15 cellular contexts compared by ENCODE assay signal in the genomic region with DNA sequence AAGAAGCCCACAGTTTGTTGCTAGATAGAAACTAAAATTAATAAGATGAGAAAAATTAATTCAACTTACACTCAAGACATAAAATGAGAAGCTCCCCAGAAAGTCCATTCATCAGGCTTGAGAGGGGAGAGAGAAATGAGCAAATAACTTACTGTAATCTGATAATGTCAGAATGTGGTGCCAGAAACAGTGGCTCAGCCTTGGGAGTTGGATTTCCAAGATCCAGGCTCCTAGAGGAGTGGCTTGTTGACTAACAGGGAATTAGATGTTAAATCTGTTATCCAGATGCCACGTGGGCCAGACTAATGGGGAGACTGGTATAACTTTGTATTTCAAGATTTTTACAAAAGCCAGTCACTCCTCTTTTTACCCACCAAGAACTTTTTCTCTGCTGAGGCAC.
A peak's percentile ranks its signal among the peaks of the same experiment; 100 is the strongest.
DNase-seq lines count a peak whose midpoint lies in the region; ATAC-seq, FAIRE-seq and TF ChIP-seq lines count a peak whose summit lies in the region.
"Had no signal": no experiment of that assay in that cellular context is flagged by ENCODE, and none has a peak within 500 bp of the region (broad histone marks: within the 10 kb centered on the region; RNA-seq: fewer than 3 reads in every experiment).

No MANE protein-coding gene starts in this region.

- ATAC-seq in pancreas = peak in 3 of 4 donors; percentile 38 to 69 (median 46)
- no peak for ATAC-seq in HG03354 (IDR thresholded peaks at IDR 0.05; ENCODE audit: poor library complexity, severe bottlenecking, unreplicated experiment)

- H3K27ac ChIP-seq in WERI-Rb-1 = peak overlapping the region; percentile 67
- H3K27ac ChIP-seq in pancreas = no peak overlapping the region

- no peaks in the 10 kb centered on the region for H3K36me3 ChIP-seq in WERI-Rb-1
- no peaks in the 10 kb centered on the region for H3K36me3 ChIP-seq in pancreas

- peak; percentile 33 for DNase-seq in NCI-H2171 treated with DMSO at 0.1 percent for 48 hours (lab: John Stamatoyannopoulos, UW)
- DNase-seq in NCI-H2171 (lab: John Stamatoyannopoulos, UW) = no peak
- DNase-seq in WERI-Rb-1 = peak; percentile 38
- no peak for DNase-seq in pancreas
- DNase-seq in HEK293T (ENCODE audit: extremely low spot score) = no peak
- no peak for DNase-seq in HK-2 (ENCODE audit: unreplicated experiment)
- DNase-seq: C1 segment of cervical spinal cord; CD4-positive, alpha-beta memory T cell; DND-41; GDM1; GOT3; H9 had no signal

- intact Hi-C loops in pancreas (cut with DNase I) = no loop called here

- H3K4me3 ChIP-seq in WERI-Rb-1 (ENCODE audit: low read depth, low read length) (no peak overlapping the region), pancreas (no peak overlapping the region)

- no peaks in the 10 kb centered on the region for H3K27me3 ChIP-seq in WERI-Rb-1 (ENCODE audit: insufficient read depth, low read depth, severe bottlenecking)
- no peaks in the 10 kb centered on the region for H3K27me3 ChIP-seq in pancreas

- POLR2A ChIA-PET in HEK293T (lab: Yijun Ruan, JAX) = no interaction called here

- TF ChIP-seq CTCF in WERI-Rb-1 (IDR thresholded peaks at IDR 0.05; ENCODE audit: low read depth, low read length) = no peak
- TF ChIP-seq CTCF in pancreas (IDR thresholded peaks at IDR 0.05) = no peak

- peaks cover 0 to 8% (median 0%) of the 10 kb centered on the region in 3 donors for H3K4me1 ChIP-seq in pancreas

- no peak for FAIRE-seq in pancreas (lab: Jason Lieb, UNC)
- FAIRE-seq: A204.1, GM12892 had no signal

- WGBS in pancreas, 2 donors = 37 to 49% methylated on average over 1 of the region's 1 CpG

- CTCF ChIA-PET in HEK293T (lab: Yijun Ruan, JAX) = no interaction called here

- no peaks in the 10 kb centered on the region for H3K9me3 ChIP-seq in WERI-Rb-1 (ENCODE audit: severe bottlenecking)
- no peaks in the 10 kb centered on the region for H3K9me3 ChIP-seq in pancreas

TF ChIP-seq in HEK293T, 16 proteins besides CTCF, POLR2A, EP300 and RAD21:
- TF ChIP-seq ZNF384 (IDR thresholded peaks at IDR 0.05) (no peak), L3MBTL2 (conservative IDR thresholded peaks at IDR 0.05) (no peak), TARDBP (IDR thresholded peaks at IDR 0.05) (no peak), ELF4 (IDR thresholded peaks at IDR 0.05) (no peak), HDGF (IDR thresholded peaks at IDR 0.05; ENCODE audit: borderline replicate concordance) (no peak), SUZ12 (IDR thresholded peaks at IDR 0.05) (no peak)

Comparison
In these comparisons a context has a peak if more than half of its experiments do, and no peak if none do; other contexts are left out.
1. DNase-seq: peak in NCI-H2171 treated with DMSO at 0.1 percent for 48 hours (single experiment) and WERI-Rb-1 (single experiment); none in NCI-H2171 (single experiment), pancreas (0 of 6), HEK293T (single experiment) and HK-2 (single experiment).